Comparison of ENCODE assay signal across 9 cellular contexts in the genomic region with DNA sequence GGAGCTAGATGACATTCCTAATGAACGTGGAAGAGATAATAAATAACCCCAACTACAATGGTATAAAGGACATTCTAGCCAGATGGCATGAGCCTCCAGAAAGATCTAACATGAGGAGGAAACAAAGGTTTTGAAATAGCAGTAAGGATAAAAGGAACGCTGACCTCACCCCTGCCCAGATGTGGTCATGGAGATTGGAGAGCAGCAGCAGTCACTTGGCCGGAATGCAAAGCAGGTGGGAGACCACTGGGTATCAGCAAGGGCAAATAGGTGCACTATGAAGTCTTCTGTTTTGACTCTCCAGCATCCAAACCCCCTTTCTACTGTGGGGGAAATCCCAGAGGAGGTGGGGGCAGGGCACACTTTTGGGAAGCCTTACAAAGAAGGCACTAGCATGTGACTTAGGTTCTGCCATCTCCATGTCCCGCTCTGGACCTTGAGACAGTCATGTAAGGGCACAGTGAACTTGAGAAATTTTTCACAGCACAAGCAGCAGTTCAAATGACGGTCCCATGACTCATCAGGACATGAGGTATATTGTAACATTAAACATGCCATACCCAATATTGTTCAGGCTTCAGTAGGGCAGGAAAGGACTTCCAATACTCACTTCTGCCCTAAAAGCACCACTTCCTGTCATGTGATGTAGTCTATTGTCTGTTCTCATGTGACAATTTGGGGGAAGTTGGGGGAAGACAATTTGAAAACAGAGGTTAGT. TPM values are rescaled to one million over a fixed set of nuclear protein-coding genes. Genes with fewer than 3 reads are reported as not detected.
DNase-seq lines count a peak whose midpoint lies in the region; ATAC-seq and TF ChIP-seq lines count a peak whose summit lies in the region.
"Had no signal": no experiment of that assay in that cellular context is flagged by ENCODE, and none has a peak within 500 bp of the region (broad histone marks: within the 10 kb centered on the region; RNA-seq: fewer than 3 reads in every experiment).

No MANE protein-coding gene starts in this region.

- H3K4me3 Mint-ChIP-seq in neural progenitor cell, result no peak overlapping the region

- no peaks in the 10 kb centered on the region for H3F3A ChIP-seq in neural progenitor cell (ENCODE audit: low read depth)

- POLR2A ChIA-PET in AG04449 (lab: Yijun Ruan, JAX), result no interaction called here

- CTCF ChIA-PET in AG04449 (lab: Yijun Ruan, JAX), result no interaction called here

- no peaks in the 10 kb centered on the region for H3K36me3 ChIP-seq in neural progenitor cell

- H2AFZ ChIP-seq in neural progenitor cell (replicated peaks), result no peak overlapping the region

- DNase-seq in AG04449 (ENCODE audit: low read depth, low spot score) (peak; percentile 82), OCI-M1 (lab: John Stamatoyannopoulos, UW) (peak; percentile 44), fibroblast of the aortic adventitia (ENCODE audit: low read depth) (peak; percentile 87), neural progenitor cell (ENCODE audit: low spot score) (no peak), NCI-H2029 treated with DMSO at 0.1 percent for 48 hours (lab: John Stamatoyannopoulos, UW) (no peak), middle frontal gyrus (ENCODE audit: extremely low spot score, low spot score) (no peak)

- no peaks in the 10 kb centered on the region for H3K36me3 Mint-ChIP-seq in neural progenitor cell

- TF ChIP-seq CTCF in AG04449 (IDR thresholded peaks at IDR 0.05; ENCODE audit: insufficient read depth, low read length, missing control alignments) (no peak), fibroblast of the aortic adventitia (IDR thresholded peaks at IDR 0.05; ENCODE audit: insufficient read depth, low read length) (no peak), neural progenitor cell (IDR thresholded peaks at IDR 0.05) (no peak)

- H3K4me1 Mint-ChIP-seq in neural progenitor cell, result peaks cover 2% of the 10 kb centered on the region

- no peak overlapping the region for H3K9ac ChIP-seq in neural progenitor cell

- H3K4me3 ChIP-seq in AG04449 (ENCODE audit: low read depth, low read length), result no peak overlapping the region
- no peak overlapping the region for H3K4me3 ChIP-seq in fibroblast of the aortic adventitia (ENCODE audit: low read depth, low read length)
- H3K4me3 ChIP-seq in neural progenitor cell, result no peak overlapping the region
- H3K4me3 ChIP-seq: body of pancreas had no signal

- no peaks in the 10 kb centered on the region for H3K9me3 ChIP-seq in neural progenitor cell (ENCODE audit: low read depth)
- H3K9me3 ChIP-seq: body of pancreas had no signal

- H3K27me3 Mint-ChIP-seq in neural progenitor cell (ENCODE audit: insufficient read depth, low read depth), result peaks cover 6% of the 10 kb centered on the region

- no peak overlapping the region for H3K27ac ChIP-seq in neural progenitor cell
- H3K27ac ChIP-seq: body of pancreas had no signal

- no peak overlapping the region for H3K27ac Mint-ChIP-seq in neural progenitor cell

- no peak overlapping the region for H3K4me2 ChIP-seq in neural progenitor cell

- H3K4me1 ChIP-seq in neural progenitor cell, result no peaks in the 10 kb centered on the region

- H4K20me1 ChIP-seq in neural progenitor cell (ENCODE audit: low read depth), result no peaks in the 10 kb centered on the region

- H3K9me3 Mint-ChIP-seq in neural progenitor cell, result no peaks in the 10 kb centered on the region

- no peaks in the 10 kb centered on the region for H3K27me3 ChIP-seq in neural progenitor cell
- H3K27me3 ChIP-seq: body of pancreas had no signal

- H3K79me2 ChIP-seq in neural progenitor cell (ENCODE audit: low read depth), result no peaks in the 10 kb centered on the region

- peak; percentile 56 for ATAC-seq in GM21360 (IDR thresholded peaks at IDR 0.05; ENCODE audit: unreplicated experiment)
- ATAC-seq in GM18502 (IDR thresholded peaks at IDR 0.05; ENCODE audit: poor library complexity, unreplicated experiment), result no peak
- ATAC-seq: body of pancreas had no signal

RNA-seq across cellular contexts. Expression of gene METTL4, which starts 55.2 kb away (rescaled TPM):
- total RNA-seq in fibroblast of the aortic adventitia (ENCODE audit: low replicate concordance) (10.7 and 22.1 TPM in 2 replicates), neural progenitor cell (ENCODE audit: low replicate concordance) (22.3 and 30.8 TPM in 2 replicates)

RNA-seq across cellular contexts. Expression of gene NDC80, which starts 55.3 kb away (rescaled TPM):
- total RNA-seq in fibroblast of the aortic adventitia (ENCODE audit: low replicate concordance) (5.0 and 43.5 TPM in 2 replicates), neural progenitor cell (ENCODE audit: low replicate concordance) (69.3 and 98.1 TPM in 2 replicates)
- total RNA-seq: body of pancreas had no signal

Comparison
In these comparisons a context has a peak if more than half of its experiments do, and no peak if none do; other contexts are left out.
1. DNase-seq: peak in AG04449 (single experiment), OCI-M1 (single experiment) and fibroblast of the aortic adventitia (single experiment); none in neural progenitor cell (single experiment), NCI-H2029 treated with DMSO at 0.1 percent for 48 hours (single experiment) and middle frontal gyrus (single experiment).